1 cellular context compared by ENCODE assay signal in the genomic region with DNA sequence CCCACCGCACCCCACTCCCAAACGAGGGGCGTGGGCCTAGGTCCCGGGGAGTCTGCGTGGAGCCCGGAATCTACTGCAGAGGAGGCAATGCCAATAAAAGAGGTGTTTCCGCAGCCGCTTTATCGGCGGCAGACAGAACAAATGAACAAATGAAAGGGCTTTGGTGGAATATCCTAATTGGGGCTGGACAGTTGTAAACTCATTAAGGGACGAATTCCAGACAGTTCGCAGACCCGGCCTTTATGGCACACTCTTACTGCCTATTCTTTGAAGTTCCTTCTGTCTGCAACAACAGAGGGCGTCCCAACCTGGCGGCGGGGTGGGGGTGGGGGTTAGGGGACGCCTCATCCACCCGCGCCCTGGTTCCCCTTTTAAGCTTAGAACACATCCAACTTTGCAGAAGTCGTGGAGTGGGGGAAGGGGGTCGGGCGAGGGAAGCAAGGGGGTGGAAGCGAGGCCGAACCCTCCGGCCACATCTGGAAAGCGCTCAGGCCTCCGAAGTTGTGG.
TF ChIP-seq lines count a peak whose summit lies in the region.

No MANE protein-coding gene starts in this region.

TF ChIP-seq in GM23338, 12 proteins besides CTCF, POLR2A, EP300 and RAD21 (continued from another document):
- TF ChIP-seq, protein P1, sequence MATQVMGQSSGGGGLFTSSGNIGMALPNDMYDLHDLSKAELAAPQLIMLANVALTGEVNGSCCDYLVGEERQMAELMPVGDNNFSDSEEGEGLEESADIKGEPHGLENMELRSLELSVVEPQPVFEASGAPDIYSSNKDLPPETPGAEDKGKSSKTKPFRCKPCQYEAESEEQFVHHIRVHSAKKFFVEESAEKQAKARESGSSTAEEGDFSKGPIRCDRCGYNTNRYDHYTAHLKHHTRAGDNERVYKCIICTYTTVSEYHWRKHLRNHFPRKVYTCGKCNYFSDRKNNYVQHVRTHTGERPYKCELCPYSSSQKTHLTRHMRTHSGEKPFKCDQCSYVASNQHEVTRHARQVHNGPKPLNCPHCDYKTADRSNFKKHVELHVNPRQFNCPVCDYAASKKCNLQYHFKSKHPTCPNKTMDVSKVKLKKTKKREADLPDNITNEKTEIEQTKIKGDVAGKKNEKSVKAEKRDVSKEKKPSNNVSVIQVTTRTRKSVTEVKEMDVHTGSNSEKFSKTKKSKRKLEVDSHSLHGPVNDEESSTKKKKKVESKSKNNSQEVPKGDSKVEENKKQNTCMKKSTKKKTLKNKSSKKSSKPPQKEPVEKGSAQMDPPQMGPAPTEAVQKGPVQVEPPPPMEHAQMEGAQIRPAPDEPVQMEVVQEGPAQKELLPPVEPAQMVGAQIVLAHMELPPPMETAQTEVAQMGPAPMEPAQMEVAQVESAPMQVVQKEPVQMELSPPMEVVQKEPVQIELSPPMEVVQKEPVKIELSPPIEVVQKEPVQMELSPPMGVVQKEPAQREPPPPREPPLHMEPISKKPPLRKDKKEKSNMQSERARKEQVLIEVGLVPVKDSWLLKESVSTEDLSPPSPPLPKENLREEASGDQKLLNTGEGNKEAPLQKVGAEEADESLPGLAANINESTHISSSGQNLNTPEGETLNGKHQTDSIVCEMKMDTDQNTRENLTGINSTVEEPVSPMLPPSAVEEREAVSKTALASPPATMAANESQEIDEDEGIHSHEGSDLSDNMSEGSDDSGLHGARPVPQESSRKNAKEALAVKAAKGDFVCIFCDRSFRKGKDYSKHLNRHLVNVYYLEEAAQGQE (IDR thresholded peaks at IDR 0.05; ENCODE audit: unreplicated experiment) = no peak
- TF ChIP-seq EZH2 (IDR thresholded peaks at IDR 0.05; ENCODE audit: low read depth, unreplicated experiment) (peak; percentile 92), NANOG (IDR thresholded peaks at IDR 0.05; ENCODE audit: borderline replicate concordance) (no peak)
- TF ChIP-seq, protein P2, sequence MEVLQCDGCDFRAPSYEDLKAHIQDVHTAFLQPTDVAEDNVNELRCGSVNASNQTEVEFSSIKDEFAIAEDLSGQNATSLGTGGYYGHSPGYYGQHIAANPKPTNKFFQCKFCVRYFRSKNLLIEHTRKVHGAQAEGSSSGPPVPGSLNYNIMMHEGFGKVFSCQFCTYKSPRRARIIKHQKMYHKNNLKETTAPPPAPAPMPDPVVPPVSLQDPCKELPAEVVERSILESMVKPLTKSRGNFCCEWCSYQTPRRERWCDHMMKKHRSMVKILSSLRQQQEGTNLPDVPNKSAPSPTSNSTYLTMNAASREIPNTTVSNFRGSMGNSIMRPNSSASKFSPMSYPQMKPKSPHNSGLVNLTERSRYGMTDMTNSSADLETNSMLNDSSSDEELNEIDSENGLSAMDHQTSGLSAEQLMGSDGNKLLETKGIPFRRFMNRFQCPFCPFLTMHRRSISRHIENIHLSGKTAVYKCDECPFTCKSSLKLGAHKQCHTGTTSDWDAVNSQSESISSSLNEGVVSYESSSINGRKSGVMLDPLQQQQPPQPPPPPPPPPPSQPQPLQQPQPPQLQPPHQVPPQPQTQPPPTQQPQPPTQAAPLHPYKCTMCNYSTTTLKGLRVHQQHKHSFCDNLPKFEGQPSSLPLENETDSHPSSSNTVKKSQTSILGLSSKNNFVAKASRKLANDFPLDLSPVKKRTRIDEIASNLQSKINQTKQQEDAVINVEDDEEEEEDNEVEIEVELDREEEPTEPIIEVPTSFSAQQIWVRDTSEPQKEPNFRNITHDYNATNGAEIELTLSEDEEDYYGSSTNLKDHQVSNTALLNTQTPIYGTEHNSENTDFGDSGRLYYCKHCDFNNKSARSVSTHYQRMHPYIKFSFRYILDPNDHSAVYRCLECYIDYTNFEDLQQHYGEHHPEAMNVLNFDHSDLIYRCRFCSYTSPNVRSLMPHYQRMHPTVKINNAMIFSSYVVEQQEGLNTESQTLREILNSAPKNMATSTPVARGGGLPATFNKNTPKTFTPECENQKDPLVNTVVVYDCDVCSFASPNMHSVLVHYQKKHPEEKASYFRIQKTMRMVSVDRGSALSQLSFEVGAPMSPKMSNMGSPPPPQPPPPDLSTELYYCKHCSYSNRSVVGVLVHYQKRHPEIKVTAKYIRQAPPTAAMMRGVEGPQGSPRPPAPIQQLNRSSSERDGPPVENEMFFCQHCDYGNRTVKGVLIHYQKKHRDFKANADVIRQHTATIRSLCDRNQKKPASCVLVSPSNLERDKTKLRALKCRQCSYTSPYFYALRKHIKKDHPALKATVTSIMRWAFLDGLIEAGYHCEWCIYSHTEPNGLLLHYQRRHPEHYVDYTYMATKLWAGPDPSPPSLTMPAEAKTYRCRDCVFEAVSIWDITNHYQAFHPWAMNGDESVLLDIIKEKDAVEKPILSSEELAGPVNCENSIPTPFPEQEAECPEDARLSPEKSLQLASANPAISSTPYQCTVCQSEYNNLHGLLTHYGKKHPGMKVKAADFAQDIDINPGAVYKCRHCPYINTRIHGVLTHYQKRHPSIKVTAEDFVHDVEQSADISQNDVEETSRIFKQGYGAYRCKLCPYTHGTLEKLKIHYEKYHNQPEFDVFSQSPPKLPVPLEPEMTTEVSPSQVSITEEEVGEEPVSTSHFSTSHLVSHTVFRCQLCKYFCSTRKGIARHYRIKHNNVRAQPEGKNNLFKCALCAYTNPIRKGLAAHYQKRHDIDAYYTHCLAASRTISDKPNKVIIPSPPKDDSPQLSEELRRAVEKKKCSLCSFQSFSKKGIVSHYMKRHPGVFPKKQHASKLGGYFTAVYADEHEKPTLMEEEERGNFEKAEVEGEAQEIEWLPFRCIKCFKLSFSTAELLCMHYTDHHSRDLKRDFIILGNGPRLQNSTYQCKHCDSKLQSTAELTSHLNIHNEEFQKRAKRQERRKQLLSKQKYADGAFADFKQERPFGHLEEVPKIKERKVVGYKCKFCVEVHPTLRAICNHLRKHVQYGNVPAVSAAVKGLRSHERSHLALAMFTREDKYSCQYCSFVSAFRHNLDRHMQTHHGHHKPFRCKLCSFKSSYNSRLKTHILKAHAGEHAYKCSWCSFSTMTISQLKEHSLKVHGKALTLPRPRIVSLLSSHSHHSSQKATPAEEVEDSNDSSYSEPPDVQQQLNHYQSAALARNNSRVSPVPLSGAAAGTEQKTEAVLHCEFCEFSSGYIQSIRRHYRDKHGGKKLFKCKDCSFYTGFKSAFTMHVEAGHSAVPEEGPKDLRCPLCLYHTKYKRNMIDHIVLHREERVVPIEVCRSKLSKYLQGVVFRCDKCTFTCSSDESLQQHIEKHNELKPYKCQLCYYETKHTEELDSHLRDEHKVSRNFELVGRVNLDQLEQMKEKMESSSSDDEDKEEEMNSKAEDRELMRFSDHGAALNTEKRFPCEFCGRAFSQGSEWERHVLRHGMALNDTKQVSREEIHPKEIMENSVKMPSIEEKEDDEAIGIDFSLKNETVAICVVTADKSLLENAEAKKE (CRISPR knock-in tag; IDR thresholded peaks at IDR 0.05) = no peak
TF ChIP-seq in GM23338: peak in this region for 2.
